In the genomic region with DNA sequence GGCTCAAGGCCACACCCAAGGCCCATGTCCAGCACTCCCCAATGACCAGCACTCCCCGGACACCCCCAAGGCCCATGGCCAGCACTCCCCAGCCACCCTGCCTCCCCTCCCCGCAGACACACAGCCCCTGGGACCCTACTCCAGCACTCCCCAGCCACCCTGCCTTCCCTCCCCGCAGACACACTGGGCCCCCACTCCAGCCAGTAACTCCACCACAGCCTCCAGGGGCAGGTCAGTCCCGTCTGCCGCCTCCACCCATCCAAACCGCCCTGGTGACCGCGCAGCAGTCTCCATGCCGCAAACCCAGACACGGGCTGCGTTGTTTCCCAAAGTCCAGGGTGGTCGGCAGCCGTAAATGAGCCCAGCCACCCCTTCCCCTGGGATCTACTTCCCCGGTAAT, we compare ENCODE assay signal across 21 cellular contexts.
DNase-seq lines count a peak whose midpoint lies in the region; TF ChIP-seq lines count a peak whose summit lies in the region.
"Had no signal": no experiment of that assay in that cellular context is flagged by ENCODE, and none has a peak within 500 bp of the region (broad histone marks: within the 10 kb centered on the region; RNA-seq: fewer than 3 reads in every experiment).

No MANE protein-coding gene starts in this region.

- H4K20me1 ChIP-seq in H9 (ENCODE audit: control insufficient read depth, insufficient read depth, insufficient read length), result no peaks in the 10 kb centered on the region

- no peak for TF ChIP-seq POLR2A in esophagus muscularis mucosa (IDR thresholded peaks at IDR 0.05; ENCODE audit: low read depth)

- H3K4me1 ChIP-seq in H9 (ENCODE audit: insufficient read depth, low read length), result no peaks in the 10 kb centered on the region
- peaks cover 0 to 15% (median 4%) of the 10 kb centered on the region in 4 donors for H3K4me1 ChIP-seq in esophagus muscularis mucosa
- H3K4me1 ChIP-seq in neuronal stem cell (ENCODE audit: control insufficient read depth in 2 of 2, insufficient read depth in 1 of 2, low read depth in 1 of 2, low read length in 2 of 2), result peaks cover 8 to 13% of the 10 kb centered on the region in 2 donors
- H3K4me1 ChIP-seq in Caco-2, result peaks cover 19% of the 10 kb centered on the region

- no peak overlapping the region for H2AFZ ChIP-seq in H9 (ENCODE audit: low read length)
- no peak overlapping the region for H2AFZ ChIP-seq in neuronal stem cell (ENCODE audit: low read length)
- H2AFZ ChIP-seq: GM23248 had no signal

- H2BK120ac ChIP-seq in H9 (ENCODE audit: low read depth, low read length, poor library complexity, severe bottlenecking) (no peak overlapping the region), neuronal stem cell (ENCODE audit: low read depth, low read length) (peak overlapping the region; percentile 52)

- no peak overlapping the region for H3K4me3 ChIP-seq in esophagus muscularis mucosa
- H3K4me3 ChIP-seq in neuronal stem cell (ENCODE audit: low read length in 2 of 2), result no peak overlapping the region
- no peak overlapping the region for H3K4me3 ChIP-seq in Caco-2 (ENCODE audit: low read depth, low read length)
- H3K4me3 ChIP-seq: GM23248 had no signal

- H3K4me2 ChIP-seq in H9 (ENCODE audit: insufficient read depth, insufficient read length, low read length) (no peak overlapping the region), neuronal stem cell (ENCODE audit: insufficient read depth, low read length, poor library complexity, severe bottlenecking) (no peak overlapping the region)
- H3K4me2 ChIP-seq: KMS-11 had no signal

- H3K27me3 Mint-ChIP-seq in H9 (ENCODE audit: low read depth) (peaks cover 56% of the 10 kb centered on the region), Caco-2 (ENCODE audit: insufficient read depth, unreplicated experiment) (peaks cover 11% of the 10 kb centered on the region), mesothelial cell of epicardium (ENCODE audit: low read depth) (peaks cover 50% of the 10 kb centered on the region)

- H3K27ac ChIP-seq in H9 (ENCODE audit: insufficient read length, low read depth, low read length) (no peak overlapping the region), esophagus muscularis mucosa (replicated peaks in 1 of 4) (no peak overlapping the region), neuronal stem cell (replicated peaks; ENCODE audit: low read length) (no peak overlapping the region)
- H3K27ac ChIP-seq: GM23248, HL-60, KMS-11 had no signal

- H3K23me2 ChIP-seq in H9 (ENCODE audit: insufficient read length, low read depth, low read length, poor library complexity, severe bottlenecking), result no peaks in the 10 kb centered on the region

- H3K23ac ChIP-seq in H9 (ENCODE audit: insufficient read length, low read depth, low read length) (no peak overlapping the region), neuronal stem cell (ENCODE audit: low read depth, low read length, poor library complexity) (peak overlapping the region; percentile 25)

- H2BK20ac ChIP-seq in H9 (ENCODE audit: low read depth, low read length, poor library complexity, severe bottlenecking), result no peak overlapping the region

- no TSS peak for BruUV-seq in Caco-2 (replicated peaks; lab: Mats Ljungman, UMichigan)

- H2BK15ac ChIP-seq in H9 (ENCODE audit: low read depth, low read length), result no peak overlapping the region
- peak overlapping the region; percentile 17 for H2BK15ac ChIP-seq in neuronal stem cell (ENCODE audit: low read length)

- no peaks in the 10 kb centered on the region; the same call in 1 of the 2 replicates for H3K27me3 ChIP-seq in H9 (ENCODE audit: insufficient read depth, low read length)
- peaks cover 0 to 88% (median 21%) of the 10 kb centered on the region in 4 donors for H3K27me3 ChIP-seq in esophagus muscularis mucosa
- no peaks in the 10 kb centered on the region for H3K27me3 ChIP-seq in neuronal stem cell (ENCODE audit: control insufficient read depth in 3 of 3, insufficient read depth in 3 of 3, low read depth in 1 of 3, low read length in 3 of 3)
- H3K27me3 ChIP-seq in Caco-2 (replicated peaks; ENCODE audit: control insufficient read depth, insufficient read depth, low read length), result no peaks in the 10 kb centered on the region; the same call in 1 of the 2 replicates

- H2BK12ac ChIP-seq in H9 (ENCODE audit: insufficient read length, low read depth, low read length) (no peak overlapping the region), neuronal stem cell (ENCODE audit: low read length) (no peak overlapping the region)

- H3K9ac ChIP-seq in H9 (ENCODE audit: extremely low read depth, insufficient read length, low read length) (no peak overlapping the region), neuronal stem cell (ENCODE audit: low read depth, low read length, poor library complexity) (no peak overlapping the region)
- H3K9ac ChIP-seq: GM23248, KMS-11 had no signal

- H3K79me1 ChIP-seq in H9 (ENCODE audit: insufficient read depth, low read depth, low read length, poor library complexity, severe bottlenecking), result no peaks in the 10 kb centered on the region
- no peaks in the 10 kb centered on the region for H3K79me1 ChIP-seq in neuronal stem cell (ENCODE audit: low read depth, low read length)

- no peaks in the 10 kb centered on the region for H3K79me2 ChIP-seq in H9 (ENCODE audit: insufficient read depth, low read length)

- H3K4me3 Mint-ChIP-seq in H9, result no peak overlapping the region
- no peak overlapping the region for H3K4me3 Mint-ChIP-seq in Caco-2 (ENCODE audit: unreplicated experiment)
- H3K4me3 Mint-ChIP-seq in mesothelial cell of epicardium, result no peak overlapping the region
- H3K4me3 Mint-ChIP-seq: CD4-positive, alpha-beta T cell had no signal

- H4K5ac ChIP-seq in H9 (ENCODE audit: insufficient read length, low read depth, low read length), result no peak overlapping the region

- H3K36me3 Mint-ChIP-seq in H9 (ENCODE audit: insufficient read depth in 1 of 3, low read depth in 3 of 3), result no peaks in the 10 kb centered on the region; a peak in 1 of 7 replicates
- H3K36me3 Mint-ChIP-seq in Caco-2 (ENCODE audit: insufficient read depth, unreplicated experiment), result no peaks in the 10 kb centered on the region
- no peaks in the 10 kb centered on the region for H3K36me3 Mint-ChIP-seq in mesothelial cell of epicardium

- H2BK5ac ChIP-seq in H9 (ENCODE audit: insufficient read length, low read length), result no peak overlapping the region
- peak overlapping the region; percentile 62 for H2BK5ac ChIP-seq in neuronal stem cell (ENCODE audit: low read length)

- H3K36me3 ChIP-seq in esophagus muscularis mucosa (no peaks in the 10 kb centered on the region), neuronal stem cell (replicated peaks in 1 of 2; ENCODE audit: control insufficient read depth in 2 of 2, insufficient read depth in 2 of 2, low read length in 2 of 2) (no peaks in the 10 kb centered on the region), Caco-2 (ENCODE audit: control insufficient read depth, insufficient read depth, low read length) (no peaks in the 10 kb centered on the region)

- WGBS in H9 (ENCODE audit: extremely low coverage, insufficient read length, low lambda C conversion rate), result no CpG with 5 or more reads among the region's 14 CpGs
- WGBS in esophagus muscularis mucosa, result 92% methylated on average over 14 of the region's 14 CpGs
- WGBS in neuronal stem cell (ENCODE audit: extremely low coverage in 2 of 2, insufficient read length in 2 of 2, insufficient replicate concordance in 1 of 2), 2 donors, result no CpG with 5 or more reads among the region's 14 CpGs

- H3K27ac Mint-ChIP-seq in H9, result no peak overlapping the region
- no peak overlapping the region for H3K27ac Mint-ChIP-seq in Caco-2 (ENCODE audit: unreplicated experiment)
- H3K27ac Mint-ChIP-seq in mesothelial cell of epicardium, result no peak overlapping the region
- H3K27ac Mint-ChIP-seq: CD4-positive, alpha-beta T cell had no signal

- H4K91ac ChIP-seq in H9 (ENCODE audit: insufficient read length, low read depth, low read length), result no peak overlapping the region
- H4K91ac ChIP-seq in neuronal stem cell (ENCODE audit: low read depth, low read length, poor library complexity), result no peak overlapping the region

- H3K56ac ChIP-seq in H9 (ENCODE audit: insufficient read length, low read depth, low read length), result no peak overlapping the region

- no peak overlapping the region for H2AK5ac ChIP-seq in H9 (ENCODE audit: insufficient read length, low read length)
- H2AK5ac ChIP-seq in neuronal stem cell (ENCODE audit: low read depth, low read length), result peak overlapping the region; percentile 96

- TF ChIP-seq CTCF in H9 (conservative IDR thresholded peaks at IDR 0.05) (no peak), esophagus muscularis mucosa (IDR thresholded peaks at IDR 0.05) (no peak), Caco-2 (IDR thresholded peaks at IDR 0.05; ENCODE audit: insufficient read depth in 1 of 2, low read depth in 1 of 2, low read length in 1 of 2, severe bottlenecking in 1 of 2, unreplicated experiment in 1 of 2) (no peak), mesothelial cell of epicardium (IDR thresholded peaks at IDR 0.05; ENCODE audit: unreplicated experiment) (no peak)

- peaks cover 11 to 14% of the 10 kb centered on the region in 2 experiments for H3K4me1 Mint-ChIP-seq in H9
- H3K4me1 Mint-ChIP-seq in Caco-2 (ENCODE audit: low read depth, unreplicated experiment), result peaks cover 18% of the 10 kb centered on the region
- no peaks in the 10 kb centered on the region for H3K4me1 Mint-ChIP-seq in mesothelial cell of epicardium

- H3K9me3 Mint-ChIP-seq in H9 (no peaks in the 10 kb centered on the region), Caco-2 (ENCODE audit: unreplicated experiment) (no peaks in the 10 kb centered on the region), mesothelial cell of epicardium (no peaks in the 10 kb centered on the region)
- H3K9me3 Mint-ChIP-seq: CD4-positive, alpha-beta T cell had no signal

- TF ChIP-seq EP300 in esophagus muscularis mucosa (IDR thresholded peaks at IDR 0.05), result no peak

- peak; percentile 39 for DNase-seq in activated effector memory CD4-positive, alpha-beta T cell treated with anti-CD3 and anti-CD28 coated beads, Interleukin-2, amount 50 U/mL, for 16 hours
- no peak for DNase-seq in activated effector memory CD4-positive, alpha-beta T cell treated with Interleukin-2 at 50 U/mL for 16 hours
- DNase-seq in H9 (peak; percentile 21), esophagus muscularis mucosa (ENCODE audit: extremely low spot score) (peak; percentile 50), neuronal stem cell (ENCODE audit: low spot score) (no peak), Caco-2 (no peak), mesothelial cell of epicardium (ENCODE audit: low spot score in 2 of 2, unreplicated experiment in 2 of 2) (no peak), cerebellar nuclear complex (lab: John Stamatoyannopoulos, UW) (no peak)
- DNase-seq: CD4-positive, alpha-beta T cell; DMS153; GDM1; GM23248; HCEC 1CT; NCI-H1417; NCI-H187; NCI-H2227 treated with DMSO at 0.1 percent for 48 hours; NCI-H510A treated with DMSO at 0.1 percent for 48 hours; NCI-H774; OCI-M1 had no signal

- H4K8ac ChIP-seq in H9 (replicated peaks; ENCODE audit: insufficient read length, low read depth, low read length) (no peak overlapping the region), neuronal stem cell (ENCODE audit: low read depth, low read length) (no peak overlapping the region)

- H3K9me3 ChIP-seq in H9 (ENCODE audit: control insufficient read depth, low read depth, low read length) (no peaks in the 10 kb centered on the region), esophagus muscularis mucosa (no peaks in the 10 kb centered on the region), neuronal stem cell (replicated peaks in 1 of 2; ENCODE audit: control insufficient read depth in 2 of 2, insufficient read depth in 1 of 2, low read depth in 1 of 2, low read length in 2 of 2) (no peaks in the 10 kb centered on the region), Caco-2 (no peaks in the 10 kb centered on the region)

- H3K18ac ChIP-seq in H9 (ENCODE audit: insufficient read length, low read depth, low read length) (no peak overlapping the region), neuronal stem cell (ENCODE audit: low read length) (peak overlapping the region; percentile 20)

- H3T11ph ChIP-seq in H9 (ENCODE audit: low read length), result no peak overlapping the region

- POLR2A ChIA-PET in Caco-2 (lab: Charles Lee), result no interaction called here

- intact Hi-C loops in esophagus muscularis mucosa (cut with DNase I), result no loop called here
- intact Hi-C loops in Caco-2 (cut with micrococcal nuclease; ENCODE audit: unreplicated experiment), result no loop called here

- H3K14ac ChIP-seq in H9 (ENCODE audit: insufficient read depth, low read length), result no peak overlapping the region
- H3K14ac ChIP-seq in neuronal stem cell (ENCODE audit: low read length), result peak overlapping the region; percentile 56

- H3K4ac ChIP-seq in H9 (ENCODE audit: low read depth, low read length) (no peak overlapping the region), neuronal stem cell (ENCODE audit: low read length) (no peak overlapping the region)

- CTCF ChIA-PET in Caco-2 (lab: Charles Lee), result no interaction called here

Comparison
In these comparisons a context has a peak if more than half of its experiments do, and no peak if none do; other contexts are left out.
1. DNase-seq: peak in activated effector memory CD4-positive, alpha-beta T cell treated with anti-CD3 and anti-CD28 coated beads, Interleukin-2, amount 50 U/mL, for 16 hours (single experiment), H9 (single experiment) and esophagus muscularis mucosa (single experiment); none in activated effector memory CD4-positive, alpha-beta T cell treated with Interleukin-2 at 50 U/mL for 16 hours (single experiment), neuronal stem cell (single experiment), Caco-2 (0 of 2), mesothelial cell of epicardium (0 of 2) and cerebellar nuclear complex (0 of 2).